ENCODE assay signal across 28 cellular contexts in genomic region chr9:26888271-26888670, GRCh38. TPM values are rescaled to one million over a fixed set of nuclear protein-coding genes. Genes with fewer than 3 reads are reported as not detected.
DNase-seq lines count a peak whose midpoint lies in the region; ATAC-seq, FAIRE-seq and TF ChIP-seq lines count a peak whose summit lies in the region.
"Had no signal": no experiment of that assay in that cellular context is flagged by ENCODE, and none has a peak within 500 bp of the region (broad histone marks: within the 10 kb centered on the region; RNA-seq: fewer than 3 reads in every experiment).

No MANE protein-coding gene starts in this region.

- WGBS in mesenchymal stem cell = 68% methylated on average over 1 of the region's 1 CpG

- no peak overlapping the region for H4K91ac ChIP-seq in mesenchymal stem cell (ENCODE audit: low read length)

- no peak overlapping the region for H3K23ac ChIP-seq in mesenchymal stem cell (ENCODE audit: low read length in 2 of 2)

- no peak overlapping the region for H3K9ac ChIP-seq in Karpas-422 (ENCODE audit: low read length)
- no peak overlapping the region for H3K9ac ChIP-seq in mesenchymal stem cell (ENCODE audit: low read length)
- H3K9ac ChIP-seq: KMS-11 had no signal

- no peak overlapping the region for H2AFZ ChIP-seq in Karpas-422 (ENCODE audit: low read length)
- no peak overlapping the region for H2AFZ ChIP-seq in mesenchymal stem cell (ENCODE audit: low read depth, low read length)

- H3K79me2 ChIP-seq in Karpas-422 (ENCODE audit: low read length) = peaks cover 95% of the 10 kb centered on the region

- H3K27me3 ChIP-seq in Karpas-422 (ENCODE audit: low read length) (no peaks in the 10 kb centered on the region), mesenchymal stem cell (ENCODE audit: control insufficient read depth in 1 of 2, insufficient read depth in 1 of 2, low read length in 2 of 2) (no peaks in the 10 kb centered on the region), MG63 (no peaks in the 10 kb centered on the region), uterus (no peaks in the 10 kb centered on the region)
- H3K27me3 ChIP-seq: body of pancreas, gastrocnemius medialis, sigmoid colon, SJSA1, upper lobe of right lung had no signal

- H2BK5ac ChIP-seq in mesenchymal stem cell (ENCODE audit: low read depth, low read length, poor library complexity, severe bottlenecking) = no peak overlapping the region

- FAIRE-seq in RCC 7860 (lab: Jason Lieb, UNC) = no peak

- no peak overlapping the region for H3K27ac Mint-ChIP-seq in activated naive CD8-positive, alpha-beta T cell
- no peak overlapping the region for H3K27ac Mint-ChIP-seq in activated naive CD8-positive, alpha-beta T cell treated with anti-CD3 and anti-CD28 coated beads for 36 hours
- H3K27ac Mint-ChIP-seq in WTC11 = 0 out of 2 replicates have a peak overlapping the region, but pooled peaks have one; percentile 5
- H3K27ac Mint-ChIP-seq: activated CD4-positive, alpha-beta memory T cell treated with anti-CD3 and anti-CD28 coated beads, Interleukin-2, amount 10 ng/mL, durations not matched to agents 7 days and 5 days had no signal

- ATAC-seq in WTC11 = no peak
- ATAC-seq: activated T-cell treated with anti-CD3 and anti-CD28 coated beads, Interleukin-2, amount 50 U/mL, for 4 hours; body of pancreas; esophagus mucosa; gastrocnemius medialis; upper lobe of right lung had no signal

- no peaks in the 10 kb centered on the region for H3K9me3 Mint-ChIP-seq in activated naive CD8-positive, alpha-beta T cell (ENCODE audit: low read depth)
- no peaks in the 10 kb centered on the region for H3K9me3 Mint-ChIP-seq in activated naive CD8-positive, alpha-beta T cell treated with anti-CD3 and anti-CD28 coated beads for 36 hours
- peaks cover 14% of the 10 kb centered on the region for H3K9me3 Mint-ChIP-seq in WTC11
- H3K9me3 Mint-ChIP-seq: activated T-cell treated with anti-CD3 and anti-CD28 coated beads, Interleukin-2, amount 50 U/mL, for 4 hours had no signal

- peaks cover 4% of the 10 kb centered on the region for H3K36me3 Mint-ChIP-seq in activated naive CD8-positive, alpha-beta T cell
- peaks cover 25% of the 10 kb centered on the region for H3K36me3 Mint-ChIP-seq in activated naive CD8-positive, alpha-beta T cell treated with anti-CD3 and anti-CD28 coated beads for 36 hours
- peaks cover 41% of the 10 kb centered on the region for H3K36me3 Mint-ChIP-seq in WTC11

- H3K36me3 ChIP-seq in Karpas-422 (ENCODE audit: insufficient read depth, low read length) (peaks cover 56% of the 10 kb centered on the region), mesenchymal stem cell (ENCODE audit: control insufficient read depth in 1 of 2, insufficient read depth in 2 of 2, low read depth in 1 of 2, low read length in 2 of 2) (peaks cover 0 to 14% of the 10 kb centered on the region in 2 experiments), MG63 (peaks cover 11% of the 10 kb centered on the region), uterus (no peaks in the 10 kb centered on the region)

- H3K4me1 ChIP-seq in Karpas-422 (ENCODE audit: low read length) (peaks cover 35% of the 10 kb centered on the region), mesenchymal stem cell (ENCODE audit: control insufficient read depth, insufficient read depth, low read depth, low read length) (peaks cover 3% of the 10 kb centered on the region), uterus (peaks cover 7 to 9% of the 10 kb centered on the region in 2 donors)
- H3K4me1 ChIP-seq: SJSA1 had no signal

- H3K4ac ChIP-seq in mesenchymal stem cell (ENCODE audit: low read depth in 1 of 2, low read length in 2 of 2) = no peak overlapping the region

- TF ChIP-seq POLR2A in uterus (IDR thresholded peaks at IDR 0.05) = no peak

- DNase-seq in activated naive CD8-positive, alpha-beta T cell treated with anti-CD3 and anti-CD28 coated beads for 36 hours = no peak
- DNase-seq in Karpas-422 (no peak), WTC11 (ENCODE audit: low spot score) (no peak), mesenchymal stem cell (peak; percentile 58), RCC 7860 (ENCODE audit: low spot score) (no peak), MG63 (no peak), uterus (no peak)
- DNase-seq: ACHN; activated CD4-positive, alpha-beta memory T cell treated with anti-CD3 and anti-CD28 coated beads, Interleukin-2, amount 10 ng/mL, durations not matched to agents 7 days and 5 days; activated T-cell treated with anti-CD3 and anti-CD28 coated beads, Interleukin-2, amount 50 U/mL, for 4 hours; body of pancreas; C1 segment of cervical spinal cord; effector CD4-positive, alpha-beta T cell; gastrocnemius medialis; hippocampal formation; NCI-H1105 treated with DMSO at 0.1 percent for 48 hours; NCI-H2029 treated with DMSO at 0.1 percent for 48 hours; NCI-H226; NCI-H748 treated with DMSO at 0.1 percent for 48 hours; sigmoid colon; stimulated activated CD8-positive, alpha-beta memory T cell treated with anti-CD3 and anti-CD28 coated beads, Interleukin-4, amount 100 ng/mL, for 48 hours; T-helper 2 cell; upper lobe of right lung; WERI-Rb-1 had no signal

- H2AK5ac ChIP-seq in mesenchymal stem cell (ENCODE audit: low read length, severe bottlenecking) = no peak overlapping the region

- no peak overlapping the region for H3K4me3 ChIP-seq in Karpas-422 (ENCODE audit: low read length)
- no peak overlapping the region for H3K4me3 ChIP-seq in mesenchymal stem cell (ENCODE audit: insufficient read depth in 1 of 2, low read depth in 1 of 2, low read length in 2 of 2)
- H3K4me3 ChIP-seq in MG63 = no peak overlapping the region
- no peak overlapping the region for H3K4me3 ChIP-seq in uterus
- H3K4me3 ChIP-seq: body of pancreas, gastrocnemius medialis, sigmoid colon, SJSA1, upper lobe of right lung had no signal

- no peaks in the 10 kb centered on the region for H3K27me3 Mint-ChIP-seq in activated naive CD8-positive, alpha-beta T cell
- H3K27me3 Mint-ChIP-seq in activated naive CD8-positive, alpha-beta T cell treated with anti-CD3 and anti-CD28 coated beads for 36 hours = no peaks in the 10 kb centered on the region
- no peaks in the 10 kb centered on the region for H3K27me3 Mint-ChIP-seq in WTC11 (ENCODE audit: low read depth)
- H3K27me3 Mint-ChIP-seq: activated CD4-positive, alpha-beta memory T cell treated with anti-CD3 and anti-CD28 coated beads, Interleukin-2, amount 10 ng/mL, durations not matched to agents 7 days and 5 days had no signal

- intact Hi-C loops in uterus (cut with DNase I; ENCODE audit: low total_unique reads) = no loop called here

- H4K8ac ChIP-seq in mesenchymal stem cell (ENCODE audit: low read length) = no peak overlapping the region

- H3K27ac ChIP-seq in Karpas-422 (ENCODE audit: low read length) (no peak overlapping the region), mesenchymal stem cell (ENCODE audit: low read length, poor library complexity, severe bottlenecking) (no peak overlapping the region), uterus (no peak overlapping the region)
- H3K27ac ChIP-seq: body of pancreas, gastrocnemius medialis, KMS-11, sigmoid colon, SJSA1, upper lobe of right lung, WERI-Rb-1 had no signal

- H3K4me1 Mint-ChIP-seq in activated naive CD8-positive, alpha-beta T cell (ENCODE audit: low read depth) = peaks cover 44% of the 10 kb centered on the region
- peaks cover 28% of the 10 kb centered on the region for H3K4me1 Mint-ChIP-seq in activated naive CD8-positive, alpha-beta T cell treated with anti-CD3 and anti-CD28 coated beads for 36 hours
- H3K4me1 Mint-ChIP-seq in WTC11 = peaks cover 11% of the 10 kb centered on the region

- no peaks in the 10 kb centered on the region for H3K9me2 ChIP-seq in Karpas-422 (replicated peaks; ENCODE audit: insufficient read depth, low read length)

- CTCF ChIA-PET in WTC11 (lab: Charles Lee) = no interaction called here

- H2BK15ac ChIP-seq in mesenchymal stem cell (ENCODE audit: low read depth, poor library complexity, severe bottlenecking) = no peak overlapping the region

- peaks cover 3% of the 10 kb centered on the region for H4K20me1 ChIP-seq in Karpas-422 (ENCODE audit: insufficient read depth, low read depth, low read length)

- H3K9me3 ChIP-seq in Karpas-422 (ENCODE audit: low read length) = no peaks in the 10 kb centered on the region
- H3K9me3 ChIP-seq in mesenchymal stem cell (ENCODE audit: control insufficient read depth, low read length) = no peaks in the 10 kb centered on the region
- no peaks in the 10 kb centered on the region for H3K9me3 ChIP-seq in MG63
- no peaks in the 10 kb centered on the region for H3K9me3 ChIP-seq in uterus
- H3K9me3 ChIP-seq: body of pancreas, gastrocnemius medialis, sigmoid colon, SJSA1, upper lobe of right lung had no signal

- POLR2A ChIA-PET in WTC11 (lab: Charles Lee) = no interaction called here

- TF ChIP-seq CTCF in WTC11 (IDR thresholded peaks at IDR 0.05) = no peak
- no peak for TF ChIP-seq CTCF in uterus (IDR thresholded peaks at IDR 0.05)

- H3K4me3 Mint-ChIP-seq in activated naive CD8-positive, alpha-beta T cell = peak overlapping the region; percentile 6
- H3K4me3 Mint-ChIP-seq in activated naive CD8-positive, alpha-beta T cell treated with anti-CD3 and anti-CD28 coated beads for 36 hours = no peak overlapping the region
- no peak overlapping the region for H3K4me3 Mint-ChIP-seq in WTC11
- H3K4me3 Mint-ChIP-seq: activated CD4-positive, alpha-beta memory T cell treated with anti-CD3 and anti-CD28 coated beads, Interleukin-2, amount 10 ng/mL, durations not matched to agents 7 days and 5 days; activated T-cell treated with anti-CD3 and anti-CD28 coated beads, Interleukin-2, amount 50 U/mL, for 4 hours had no signal

- H2BK12ac ChIP-seq in mesenchymal stem cell (ENCODE audit: low read length in 2 of 2) = no peak overlapping the region

- no peak overlapping the region for H3K18ac ChIP-seq in mesenchymal stem cell (ENCODE audit: low read depth in 1 of 2, low read length in 2 of 2)

- H3K14ac ChIP-seq in mesenchymal stem cell (ENCODE audit: low read length in 2 of 2) = no peak overlapping the region

- no peaks in the 10 kb centered on the region for H3K79me1 ChIP-seq in mesenchymal stem cell (replicated peaks; ENCODE audit: low read length, poor library complexity, severe bottlenecking)

- H3K4me2 ChIP-seq in Karpas-422 (ENCODE audit: low read depth, low read length, poor library complexity, severe bottlenecking) (peak overlapping the region; percentile 2), mesenchymal stem cell (ENCODE audit: low read length, poor library complexity, severe bottlenecking) (no peak overlapping the region)
- H3K4me2 ChIP-seq: KMS-11 had no signal

- H2BK120ac ChIP-seq in mesenchymal stem cell (ENCODE audit: low read depth, low read length) = no peak overlapping the region

RNA-seq across cellular contexts. Expression of gene CAAP1, which starts 4.3 kb away (rescaled TPM):
- total RNA-seq in activated naive CD8-positive, alpha-beta T cell treated with anti-CD3 and anti-CD28 coated beads for 36 hours = 10 to 100 TPM; 19.3 to 20.8 TPM
- total RNA-seq in Karpas-422 (2014; rRNA removed; shearing (Covaris generic); ENCODE audit: low replicate concordance) = 42.6 and 44.3 TPM in 2 replicates
- total RNA-seq in WTC11 (2021) (33.2 to 45.4 TPM (median 36.1 TPM) in 3 replicates), uterus (10 to 100 TPM in 3 of 4 donors, 1 to 10 TPM in 1; 1.3 to 34.0 (median 12.3) TPM)
- 12.2 TPM for polyA plus RNA-seq in mesenchymal stem cell (2013, experiment 1 of 2)
- 12.5 TPM for polyA plus RNA-seq in mesenchymal stem cell (2013, experiment 2 of 2)
- total RNA-seq in MG63 (2014; rRNA removed; shearing (Covaris generic); ENCODE audit: low replicate concordance) = 15.3 and 20.9 TPM in 2 replicates

RNA-seq across cellular contexts. Expression of gene PLAA, which starts 58.8 kb away (rescaled TPM):
- 10 to 100 TPM; 42.5 to 45.3 TPM for total RNA-seq in activated naive CD8-positive, alpha-beta T cell treated with anti-CD3 and anti-CD28 coated beads for 36 hours
- total RNA-seq in Karpas-422 (2014; rRNA removed; shearing (Covaris generic); ENCODE audit: low replicate concordance) = 33.7 and 50.6 TPM in 2 replicates
- total RNA-seq in WTC11 (2021) (48.8 to 56.1 TPM (median 50.5 TPM) in 3 replicates), uterus (10 to 100 TPM; 11.3 to 34.8 (median 23.4) TPM)
- polyA plus RNA-seq in mesenchymal stem cell (2013, experiment 1 of 2) = 28.2 TPM
- 29.7 TPM for polyA plus RNA-seq in mesenchymal stem cell (2013, experiment 2 of 2)
- 25.4 and 37.9 TPM in 2 replicates for total RNA-seq in MG63 (2014; rRNA removed; shearing (Covaris generic); ENCODE audit: low replicate concordance)
